22 cellular contexts compared by ENCODE assay signal in genomic region chr2:3472966-3473365, GRCh38. TPM values are rescaled to one million over a fixed set of nuclear protein-coding genes. Genes with fewer than 3 reads are reported as not detected.
DNase-seq lines count a peak whose midpoint lies in the region; ATAC-seq, FAIRE-seq and TF ChIP-seq lines count a peak whose summit lies in the region.
"Had no signal": no experiment of that assay in that cellular context is flagged by ENCODE, and none has a peak within 500 bp of the region (broad histone marks: within the 10 kb centered on the region; RNA-seq: fewer than 3 reads in every experiment).

No MANE protein-coding gene starts in this region.

- no peak for FAIRE-seq in GM12891 (lab: Jason Lieb, UNC)
- FAIRE-seq: astrocyte had no signal

- H3K4me1 ChIP-seq in esophagus muscularis mucosa (peaks cover 32 to 46% (median 40%) of the 10 kb centered on the region in 4 donors), tibial nerve (peaks cover 6 to 75% (median 33%) of the 10 kb centered on the region in 4 donors), right lobe of liver (no peaks in the 10 kb centered on the region)

- H3K4me3 Mint-ChIP-seq in WTC11 (no peak overlapping the region), neural crest cell (no peak overlapping the region)
- H3K4me3 Mint-ChIP-seq: activated CD4-positive, alpha-beta T cell treated with anti-CD3 and anti-CD28 coated beads, Interleukin-2, amount 10 ng/mL, durations not matched to agents 7 days and 5 days; activated naive CD4-positive, alpha-beta T cell treated with anti-CD3 and anti-CD28 coated beads, Interleukin-2, amount 50 U/mL, for 24 hours; activated T-helper 1 cell treated with anti-CD3 and anti-CD28 coated beads, Interleukin-12 subunit alpha, Interleukin-12 subunit beta, Interleukin-2, Interleukin-4 antibody, amounts not matched to agents 30 ng/mL and 10 ng/mL and 1 ng/mL, durations not matched to agents 14 hours and 24 hours and 36 hours; mesothelial cell of epicardium; naive thymus-derived CD4-positive, alpha-beta T cell; T-helper 2 cell treated with Interferon-gamma antibody and Interleukin-4, amounts not matched to agents 5 μg/mL and 100 μg/mL, for 36 hours had no signal

- intact Hi-C loops in esophagus muscularis mucosa (cut with DNase I) (loop anchor here (5.0 kb wide), 1 partner anchor 44 kb away; the partner anchor contains the start of gene ADI1), right lobe of liver (cut with DNase I) (no loop called here)

- no peak for TF ChIP-seq CTCF in WTC11 (IDR thresholded peaks at IDR 0.05)
- TF ChIP-seq CTCF in esophagus muscularis mucosa (IDR thresholded peaks at IDR 0.05) = no peak
- TF ChIP-seq CTCF in neural crest cell (conservative IDR thresholded peaks at IDR 0.05) = no peak
- no peak for TF ChIP-seq CTCF in tibial nerve (IDR thresholded peaks at IDR 0.05)
- TF ChIP-seq CTCF in right lobe of liver (IDR thresholded peaks at IDR 0.05) = no peak

- DNase-seq in WTC11 (ENCODE audit: low spot score) (no peak), esophagus muscularis mucosa (ENCODE audit: extremely low spot score) (no peak), neural crest cell (ENCODE audit: low read depth, low spot score) (no peak), tibial nerve (ENCODE audit: low spot score in 2 of 2) (no peak), GM12891 (ENCODE audit: insufficient read length, low spot score) (no peak), right lobe of liver (no peak), NCI-H2107 treated with DMSO at 0.1 percent for 48 hours (lab: John Stamatoyannopoulos, UW; ENCODE audit: unreplicated experiment) (no peak)
- DNase-seq: activated CD4-positive, alpha-beta T cell treated with anti-CD3 and anti-CD28 coated beads, Interleukin-2, amount 10 ng/mL, durations not matched to agents 7 days and 5 days; KBM-7; left colon; naive thymus-derived CD4-positive, alpha-beta T cell; NCI-H1417 treated with DMSO at 0.1 percent for 48 hours; NCI-H2081 treated with DMSO at 0.1 percent for 48 hours; NCI-H82; sigmoid colon had no signal

- H3K9me3 ChIP-seq in esophagus muscularis mucosa (no peaks in the 10 kb centered on the region), tibial nerve (no peaks in the 10 kb centered on the region), right lobe of liver (no peaks in the 10 kb centered on the region)
- H3K9me3 ChIP-seq: sigmoid colon had no signal

- H3K36me3 Mint-ChIP-seq in WTC11 (peaks cover 24% of the 10 kb centered on the region), neural crest cell (ENCODE audit: low read depth) (peaks cover 4% of the 10 kb centered on the region)

- H3K36me3 ChIP-seq in esophagus muscularis mucosa (peaks cover 10 to 59% (median 47%) of the 10 kb centered on the region in 4 donors), tibial nerve (peaks cover 0 to 32% (median 0%) of the 10 kb centered on the region in 3 donors), right lobe of liver (peaks cover 0 to 21% (median 2%) of the 10 kb centered on the region in 4 donors)

- no peak overlapping the region for H3K4me3 ChIP-seq in esophagus muscularis mucosa
- H3K4me3 ChIP-seq in tibial nerve = peak overlapping the region in 1 of 4 donors; percentile 33
- H3K4me3 ChIP-seq in right lobe of liver = no peak overlapping the region
- H3K4me3 ChIP-seq: sigmoid colon had no signal

- POLR2A ChIA-PET in WTC11 (lab: Charles Lee) = interaction anchor here (0.5 kb wide), 1 partner anchor 27 kb away, joined by 4 read pairs; no protein-coding TSS in a partner anchor

- H3K27me3 Mint-ChIP-seq in WTC11 (ENCODE audit: low read depth) (no peaks in the 10 kb centered on the region), neural crest cell (ENCODE audit: low read depth) (no peaks in the 10 kb centered on the region)
- H3K27me3 Mint-ChIP-seq: activated CD4-positive, alpha-beta T cell treated with anti-CD3 and anti-CD28 coated beads, Interleukin-2, amount 10 ng/mL, durations not matched to agents 7 days and 5 days; activated naive CD4-positive, alpha-beta T cell treated with anti-CD3 and anti-CD28 coated beads, Interleukin-2, amount 50 U/mL, for 24 hours; naive thymus-derived CD4-positive, alpha-beta T cell had no signal

- no peaks in the 10 kb centered on the region for H3K27me3 ChIP-seq in esophagus muscularis mucosa
- no peaks in the 10 kb centered on the region for H3K27me3 ChIP-seq in tibial nerve
- H3K27me3 ChIP-seq in right lobe of liver = no peaks in the 10 kb centered on the region
- H3K27me3 ChIP-seq: sigmoid colon had no signal

- H3K9me3 Mint-ChIP-seq in WTC11 (no peaks in the 10 kb centered on the region), neural crest cell (no peaks in the 10 kb centered on the region)
- H3K9me3 Mint-ChIP-seq: activated CD4-positive, alpha-beta T cell treated with anti-CD3 and anti-CD28 coated beads, Interleukin-2, amount 10 ng/mL, durations not matched to agents 7 days and 5 days; activated naive CD4-positive, alpha-beta T cell treated with anti-CD3 and anti-CD28 coated beads, Interleukin-2, amount 50 U/mL, for 24 hours; activated T-helper 1 cell treated with anti-CD3 and anti-CD28 coated beads, Interleukin-12 subunit alpha, Interleukin-12 subunit beta, Interleukin-2, Interleukin-4 antibody, amounts not matched to agents 30 ng/mL and 10 ng/mL and 1 ng/mL, durations not matched to agents 14 hours and 24 hours and 36 hours; mesothelial cell of epicardium; naive thymus-derived CD4-positive, alpha-beta T cell; T-helper 2 cell treated with Interferon-gamma antibody and Interleukin-4, amounts not matched to agents 5 μg/mL and 100 μg/mL, for 36 hours had no signal

- TF ChIP-seq EP300 in esophagus muscularis mucosa (IDR thresholded peaks at IDR 0.05) (no peak), tibial nerve (IDR thresholded peaks at IDR 0.05) (no peak)

- CTCF ChIA-PET in WTC11 (lab: Charles Lee) = interaction anchor here (0.9 to 1.2 kb wide), 4 partner anchors 11 to 179 kb away, joined by 3 to 7 read pairs (median 4); no protein-coding TSS in a partner anchor

- peak overlapping the region in 3 of 4 donors; percentile 24 to 88 (median 84) for H3K27ac ChIP-seq in esophagus muscularis mucosa (replicated peaks in 1 of 4)
- peak overlapping the region; percentile 78 to 95 (median 83) for H3K27ac ChIP-seq in tibial nerve
- no peak overlapping the region for H3K27ac ChIP-seq in right lobe of liver
- H3K27ac ChIP-seq: epithelial cell of prostate, VCaP had no signal

- TF ChIP-seq POLR2A in esophagus muscularis mucosa (IDR thresholded peaks at IDR 0.05; ENCODE audit: low read depth) (no peak), tibial nerve (IDR thresholded peaks at IDR 0.05) (no peak), GM12891 (IDR thresholded peaks at IDR 0.05; ENCODE audit: low read depth, low read length) (no peak), right lobe of liver (IDR thresholded peaks at IDR 0.05) (no peak)

- WGBS in esophagus muscularis mucosa = 86% methylated on average over 10 of the region's 10 CpGs
- 55 to 72% methylated on average over 10 of the region's 10 CpGs for WGBS in tibial nerve, 2 donors
- 85% methylated on average over 10 of the region's 10 CpGs for WGBS in right lobe of liver (ENCODE audit: insufficient coverage, low coverage, low lambda C conversion rate, missing lambda C conversion rate)

- peaks cover 11% of the 10 kb centered on the region for H3K4me1 Mint-ChIP-seq in WTC11
- H3K4me1 Mint-ChIP-seq in neural crest cell = peaks cover 31% of the 10 kb centered on the region
- H3K4me1 Mint-ChIP-seq: activated CD4-positive, alpha-beta T cell treated with anti-CD3 and anti-CD28 coated beads, Interleukin-2, amount 10 ng/mL, durations not matched to agents 7 days and 5 days; activated naive CD4-positive, alpha-beta T cell treated with anti-CD3 and anti-CD28 coated beads, Interleukin-2, amount 50 U/mL, for 24 hours; mesothelial cell of epicardium; naive thymus-derived CD4-positive, alpha-beta T cell had no signal

- ATAC-seq in WTC11 (peak; percentile 71), right lobe of liver (no peak)
- ATAC-seq: left colon; naive thymus-derived CD4-positive, alpha-beta T cell had no signal

- H3K27ac Mint-ChIP-seq in WTC11 = peak overlapping the region; percentile 81
- H3K27ac Mint-ChIP-seq in neural crest cell (ENCODE audit: unreplicated experiment) = peak overlapping the region; percentile 88
- H3K27ac Mint-ChIP-seq: activated CD4-positive, alpha-beta T cell treated with anti-CD3 and anti-CD28 coated beads, Interleukin-2, amount 10 ng/mL, durations not matched to agents 7 days and 5 days; activated naive CD4-positive, alpha-beta T cell treated with anti-CD3 and anti-CD28 coated beads, Interleukin-2, amount 50 U/mL, for 24 hours; activated T-helper 1 cell treated with anti-CD3 and anti-CD28 coated beads, Interleukin-12 subunit alpha, Interleukin-12 subunit beta, Interleukin-2, Interleukin-4 antibody, amounts not matched to agents 30 ng/mL and 10 ng/mL and 1 ng/mL, durations not matched to agents 14 hours and 24 hours and 36 hours; mesothelial cell of epicardium; T-helper 2 cell treated with Interferon-gamma antibody and Interleukin-4, amounts not matched to agents 5 μg/mL and 100 μg/mL, for 36 hours had no signal

TF ChIP-seq in WTC11, 78 proteins besides CTCF, POLR2A, EP300 and RAD21:
- TF ChIP-seq ZNF423 (CRISPR knock-in tag; IDR thresholded peaks at IDR 0.05) = peak; percentile 26; the same call in 1 of the 2 replicates
- TF ChIP-seq NFATC4 (CRISPR knock-in tag; IDR thresholded peaks at IDR 0.05) = no peak

TF ChIP-seq in GM12891, 5 proteins besides CTCF, POLR2A, EP300 and RAD21:
- TF ChIP-seq POLR2AphosphoS5 (IDR thresholded peaks at IDR 0.05; ENCODE audit: low read depth, low read length) = no peak
- no peak for TF ChIP-seq SPI1 (IDR thresholded peaks at IDR 0.05; ENCODE audit: low read depth, low read length)
- no peak for TF ChIP-seq PAX5 (IDR thresholded peaks at IDR 0.05; ENCODE audit: insufficient read depth, low read length, severe bottlenecking)
- no peak for TF ChIP-seq POU2F2 (IDR thresholded peaks at IDR 0.05; ENCODE audit: low read depth, low read length)
- TF ChIP-seq TAF1 (IDR thresholded peaks at IDR 0.05; ENCODE audit: low read depth, low read length) = no peak
TF ChIP-seq in GM12891: peak in this region for 0.

RNA-seq across cellular contexts. Expression of gene ADI1, which starts 46.4 kb away (rescaled TPM):
- 20.1 to 21.4 TPM (median 20.1 TPM) in 3 replicates for total RNA-seq in WTC11 (2021)
- 100 to 1,000 TPM in 1 of 4 donors, 10 to 100 TPM in 3; 90.0 to 130 (median 96.9) TPM for total RNA-seq in esophagus muscularis mucosa
- total RNA-seq in neural crest cell = 32.4 and 32.8 TPM in 2 replicates
- 100 to 1,000 TPM in 3 of 4 donors, 10 to 100 TPM in 1; 51.9 to 112 (median 106) TPM for total RNA-seq in tibial nerve
- 16.1 TPM for polyA plus RNA-seq in GM12891 (2012; ENCODE audit: low read depth, missing spikeins)
- total RNA-seq in right lobe of liver = 100 to 1,000 TPM; 165 to 470 (median 246) TPM

Comparison
In these comparisons a context has a peak if more than half of its experiments do, and no peak if none do; other contexts are left out.
1. H3K27ac ChIP-seq: peak in esophagus muscularis mucosa (3 of 4) and tibial nerve (4 of 4); none in right lobe of liver (0 of 3).